In genomic region chr2:169131587-169132512, GRCh38 we compare ENCODE assay signal across 8 cellular contexts.
A peak's percentile ranks its signal among the peaks of the same experiment; 100 is the strongest.
DNase-seq lines count a peak whose midpoint lies in the region; ATAC-seq and TF ChIP-seq lines count a peak whose summit lies in the region.

No MANE protein-coding gene starts in this region.

- H3K4me2 ChIP-seq in mesenchymal stem cell (ENCODE audit: low read length, poor library complexity, severe bottlenecking), result no peak overlapping the region

- no peaks in the 10 kb centered on the region for H3K36me3 ChIP-seq in mesenchymal stem cell (ENCODE audit: control insufficient read depth in 1 of 2, insufficient read depth in 2 of 2, low read depth in 1 of 2, low read length in 2 of 2)

- ATAC-seq in CD4-positive, alpha-beta T cell (ENCODE audit: poor library complexity), result peak; percentile 79
- peak; percentile 82 for ATAC-seq in GM18867 (IDR thresholded peaks at IDR 0.05; ENCODE audit: unreplicated experiment)
- ATAC-seq in HG03280 (IDR thresholded peaks at IDR 0.05; ENCODE audit: unreplicated experiment), result peak; percentile 76
- no peak for ATAC-seq in HG02852 (IDR thresholded peaks at IDR 0.05; ENCODE audit: unreplicated experiment)

- WGBS in mesenchymal stem cell, result 19% methylated on average over 6 of the region's 9 CpGs

- H2BK12ac ChIP-seq in mesenchymal stem cell (ENCODE audit: low read length in 2 of 2), result no peak overlapping the region

- H3K27ac Mint-ChIP-seq in CD4-positive, alpha-beta T cell, result no peak overlapping the region

- no peak overlapping the region for H2AFZ ChIP-seq in mesenchymal stem cell (ENCODE audit: low read depth, low read length)

- H3K79me1 ChIP-seq in mesenchymal stem cell (replicated peaks; ENCODE audit: low read length, poor library complexity, severe bottlenecking), result no peaks in the 10 kb centered on the region

- intact Hi-C loops in CD4-positive, alpha-beta T cell (cut with DNase I, micrococcal nuclease), result loop anchor here (1.0 to 10.0 kb wide), 5 partner anchors 22 to 787 kb away; no protein-coding TSS in a partner anchor

- no peak overlapping the region for H3K18ac ChIP-seq in mesenchymal stem cell (ENCODE audit: low read depth in 1 of 2, low read length in 2 of 2)

- no peak overlapping the region for H3K23ac ChIP-seq in mesenchymal stem cell (ENCODE audit: low read length in 2 of 2)

- H2BK5ac ChIP-seq in mesenchymal stem cell (ENCODE audit: low read depth, low read length, poor library complexity, severe bottlenecking), result no peak overlapping the region

- H3K4me1 ChIP-seq in mesenchymal stem cell (ENCODE audit: control insufficient read depth, insufficient read depth, low read depth, low read length), result no peaks in the 10 kb centered on the region

- H2AK5ac ChIP-seq in mesenchymal stem cell (ENCODE audit: low read length, severe bottlenecking), result no peak overlapping the region

- CTCF ChIA-PET in CD4-positive, alpha-beta T cell (lab: Charles Lee), result interaction anchor here (0.8 to 2.2 kb wide), 9 partner anchors 10 to 167 kb away, joined by 3 to 21 read pairs (median 4); no protein-coding TSS in a partner anchor

- H3K4me1 Mint-ChIP-seq in CD4-positive, alpha-beta T cell (ENCODE audit: low read depth), result no peaks in the 10 kb centered on the region

- no peaks in the 10 kb centered on the region for H3K27me3 Mint-ChIP-seq in CD4-positive, alpha-beta T cell

- no peak overlapping the region for H3K9ac ChIP-seq in mesenchymal stem cell (ENCODE audit: low read length)

- POLR2A ChIA-PET in CD4-positive, alpha-beta T cell (lab: Charles Lee), result interaction anchor here (0.7 to 1.3 kb wide), 2 partner anchors 23 to 26 kb away, joined by 3 to 7 read pairs; no protein-coding TSS in a partner anchor

- H4K91ac ChIP-seq in mesenchymal stem cell (ENCODE audit: low read length), result no peak overlapping the region

- H3K9me3 ChIP-seq in CD4-positive, alpha-beta T cell (ENCODE audit: control insufficient read depth, low read length), result no peaks in the 10 kb centered on the region
- no peaks in the 10 kb centered on the region for H3K9me3 ChIP-seq in mesenchymal stem cell (ENCODE audit: control insufficient read depth, low read length)

- H2BK15ac ChIP-seq in mesenchymal stem cell (ENCODE audit: low read depth, poor library complexity, severe bottlenecking), result no peak overlapping the region

- H3K4me3 ChIP-seq in mesenchymal stem cell (ENCODE audit: insufficient read depth in 1 of 2, low read depth in 1 of 2, low read length in 2 of 2), result no peak overlapping the region

- H3K4me3 Mint-ChIP-seq in CD4-positive, alpha-beta T cell, result no peak overlapping the region

- H3K27me3 ChIP-seq in CD4-positive, alpha-beta T cell (ENCODE audit: control insufficient read depth, insufficient read depth, low read length), result no peaks in the 10 kb centered on the region
- H3K27me3 ChIP-seq in mesenchymal stem cell (ENCODE audit: control insufficient read depth in 1 of 2, insufficient read depth in 1 of 2, low read length in 2 of 2), result peaks cover 0 to 4% of the 10 kb centered on the region in 2 experiments

- no peaks in the 10 kb centered on the region for H3K36me3 Mint-ChIP-seq in CD4-positive, alpha-beta T cell (ENCODE audit: low read depth)

- H3K9me3 Mint-ChIP-seq in CD4-positive, alpha-beta T cell, result no peaks in the 10 kb centered on the region

- no peak for DNase-seq in CD4-positive, alpha-beta T cell
- peak; percentile 70 for DNase-seq in NOMO-1 treated with DMSO at 0.1 percent for 48 hours (lab: John Stamatoyannopoulos, UW; ENCODE audit: unreplicated experiment)
- DNase-seq in dedifferentiated amniotic fluid mesenchymal stem cell (ENCODE audit: extremely low spot score), result peak; percentile 29
- DNase-seq in mesenchymal stem cell, result peak; percentile 53
- DNase-seq in NK-92 treated with Interleukin-12 subunit alpha and Interleukin-12 subunit beta, amount 100 ng/mL, for 24 hours (lab: John Stamatoyannopoulos, UW), result no peak

- H4K8ac ChIP-seq in mesenchymal stem cell (ENCODE audit: low read length), result no peak overlapping the region

- peak; percentile 94 for TF ChIP-seq CTCF in CD4-positive, alpha-beta T cell (IDR thresholded peaks at IDR 0.05)

- no peak overlapping the region for H2BK120ac ChIP-seq in mesenchymal stem cell (ENCODE audit: low read depth, low read length)

- H3K4ac ChIP-seq in mesenchymal stem cell (ENCODE audit: low read depth in 1 of 2, low read length in 2 of 2), result no peak overlapping the region

- no peak overlapping the region for H3K14ac ChIP-seq in mesenchymal stem cell (ENCODE audit: low read length in 2 of 2)

- H3K27ac ChIP-seq in CD4-positive, alpha-beta T cell (ENCODE audit: low read depth, low read length), result no peak overlapping the region
- no peak overlapping the region for H3K27ac ChIP-seq in mesenchymal stem cell (ENCODE audit: low read length, poor library complexity, severe bottlenecking)

Comparison
In these comparisons a context has a peak if more than half of its experiments do, and no peak if none do; other contexts are left out.
1. DNase-seq: peak in NOMO-1 treated with DMSO at 0.1 percent for 48 hours (single experiment), dedifferentiated amniotic fluid mesenchymal stem cell (single experiment) and mesenchymal stem cell (single experiment); none in CD4-positive, alpha-beta T cell (0 of 10) and NK-92 treated with Interleukin-12 subunit alpha and Interleukin-12 subunit beta, amount 100 ng/mL, for 24 hours (single experiment).